Comparison of ENCODE assay signal across 15 cellular contexts in the genomic region with DNA sequence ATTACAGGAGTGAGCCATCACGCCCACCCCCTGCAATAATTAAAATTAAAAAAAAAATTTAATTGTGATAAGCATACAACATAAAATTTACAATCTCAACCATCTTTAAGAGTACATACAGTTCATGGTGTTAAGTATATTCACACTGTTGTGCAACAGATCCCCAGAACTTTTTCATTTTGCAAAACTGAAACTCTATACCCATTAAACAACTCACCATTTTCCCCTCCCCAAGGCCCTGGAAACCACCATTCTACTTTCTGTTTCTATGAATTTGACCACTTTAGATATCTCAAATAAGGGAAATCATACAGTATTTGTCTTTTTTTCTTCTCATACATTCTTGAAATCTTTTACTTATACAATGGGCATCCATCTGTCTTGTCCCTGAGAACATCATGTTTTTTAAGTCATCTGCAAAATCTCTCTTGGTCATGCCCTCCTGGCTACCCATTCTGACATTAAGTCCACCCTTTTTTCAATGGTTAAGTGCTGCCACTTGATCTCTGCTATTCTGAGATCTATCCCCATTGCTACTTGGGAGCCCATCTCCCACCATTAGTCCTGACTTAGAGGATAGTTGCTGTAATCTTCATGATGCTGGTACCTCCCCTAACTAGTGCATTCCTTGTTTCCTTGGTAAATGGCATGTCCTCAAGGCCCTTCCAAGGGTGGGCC. TPM values are rescaled to one million over a fixed set of nuclear protein-coding genes. Genes with fewer than 3 reads are reported as not detected.
DNase-seq lines count a peak whose midpoint lies in the region; ATAC-seq and TF ChIP-seq lines count a peak whose summit lies in the region.
"Had no signal": no experiment of that assay in that cellular context is flagged by ENCODE, and none has a peak within 500 bp of the region (broad histone marks: within the 10 kb centered on the region; RNA-seq: fewer than 3 reads in every experiment).

No MANE protein-coding gene starts in this region.

- no peaks in the 10 kb centered on the region for H3K9me3 Mint-ChIP-seq in activated T-helper 17 cell treated with anti-CD3 and anti-CD28 coated beads, Interleukin-2, amount 50 U/mL, for 72 hours
- H3K9me3 Mint-ChIP-seq: IgD-negative memory B cell had no signal

- H3K4me3 Mint-ChIP-seq in activated T-helper 17 cell treated with anti-CD3 and anti-CD28 coated beads, Interleukin-2, amount 50 U/mL, for 72 hours, result no peak overlapping the region
- H3K4me3 Mint-ChIP-seq: IgD-negative memory B cell had no signal

- no peak overlapping the region for H3K4me3 ChIP-seq in GM12865 (ENCODE audit: low read depth, low read length)
- H3K4me3 ChIP-seq: dorsolateral prefrontal cortex, prostate gland had no signal

- H3K4me1 Mint-ChIP-seq in activated T-helper 17 cell treated with anti-CD3 and anti-CD28 coated beads, Interleukin-2, amount 50 U/mL, for 72 hours, result no peaks in the 10 kb centered on the region

- peak; percentile 54 for ATAC-seq in GM19324 (IDR thresholded peaks at IDR 0.05; ENCODE audit: low FRiP score, unreplicated experiment)
- peak; percentile 72 for ATAC-seq in HG03064 (IDR thresholded peaks at IDR 0.05; ENCODE audit: low read depth, unreplicated experiment)
- ATAC-seq in activated T-helper 17 cell treated with anti-CD3 and anti-CD28 coated beads, Interleukin-2, amount 50 U/mL, for 72 hours (replicated peaks), result peak; percentile 39
- ATAC-seq: left ventricle myocardium superior had no signal

- H3K36me3 Mint-ChIP-seq in activated T-helper 17 cell treated with anti-CD3 and anti-CD28 coated beads, Interleukin-2, amount 50 U/mL, for 72 hours (ENCODE audit: low read depth), result no peaks in the 10 kb centered on the region
- H3K36me3 Mint-ChIP-seq: IgD-negative memory B cell had no signal

- DNase-seq in GM12865 (ENCODE audit: low read depth) (peak; percentile 59), NCI-H2171 (lab: John Stamatoyannopoulos, UW) (no peak), AG08396 (ENCODE audit: low spot score) (no peak), NCI-H146 treated with DMSO at 0.1 percent for 48 hours (lab: John Stamatoyannopoulos, UW; ENCODE audit: unreplicated experiment) (no peak), Kasumi-1 (lab: John Stamatoyannopoulos, UW) (no peak)
- DNase-seq: COR-L47, dorsolateral prefrontal cortex, left ventricle myocardium superior, NCI-H1436 treated with DMSO at 0.1 percent for 48 hours, NCI-H526 had no signal

- no peak for TF ChIP-seq CTCF in GM12865 (IDR thresholded peaks at IDR 0.05; ENCODE audit: insufficient read depth, low read depth, low read length, missing control alignments)

- no peak overlapping the region for H3K27ac Mint-ChIP-seq in activated T-helper 17 cell treated with anti-CD3 and anti-CD28 coated beads, Interleukin-2, amount 50 U/mL, for 72 hours
- H3K27ac Mint-ChIP-seq: IgD-negative memory B cell had no signal

- H3K27me3 Mint-ChIP-seq in activated T-helper 17 cell treated with anti-CD3 and anti-CD28 coated beads, Interleukin-2, amount 50 U/mL, for 72 hours, result no peaks in the 10 kb centered on the region
- H3K27me3 Mint-ChIP-seq: IgD-negative memory B cell had no signal

RNA-seq across cellular contexts. Expression of a gene that starts 39.4 kb away (rescaled TPM):
- total RNA-seq in activated T-helper 17 cell treated with anti-CD3 and anti-CD28 coated beads, Interleukin-2, amount 50 U/mL, for 72 hours, result 1 to 10 TPM in 1 of 2 donors, under 1 TPM in 1; 0.99 to 1.8 TPM

RNA-seq across cellular contexts. Expression of a gene that starts 46.4 kb away (rescaled TPM):
- total RNA-seq in activated T-helper 17 cell treated with anti-CD3 and anti-CD28 coated beads, Interleukin-2, amount 50 U/mL, for 72 hours, result 10 to 100 TPM; 20.2 to 29.8 TPM

RNA-seq across cellular contexts. Expression of a gene that starts 47.5 kb away (rescaled TPM):
- 10 to 100 TPM; 40.9 to 47.1 TPM for total RNA-seq in activated T-helper 17 cell treated with anti-CD3 and anti-CD28 coated beads, Interleukin-2, amount 50 U/mL, for 72 hours
